In the genomic region with DNA sequence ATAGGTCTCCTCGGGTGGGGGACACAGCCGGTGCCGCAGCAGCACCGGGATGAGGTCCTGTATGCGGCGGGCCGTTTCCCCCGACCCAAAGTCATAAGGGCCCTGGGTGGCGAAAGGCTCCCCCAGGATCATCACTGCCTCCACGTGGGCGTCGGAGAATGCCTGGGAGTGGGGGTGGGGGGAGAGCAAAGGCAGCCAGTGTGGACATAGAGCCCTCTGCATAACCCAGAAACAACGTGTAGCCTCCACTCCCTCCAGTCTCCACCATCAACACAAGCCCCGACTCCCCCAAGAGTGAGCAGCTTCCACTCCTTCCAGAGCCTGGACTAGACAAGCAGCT, we compare ENCODE assay signal across 16 cellular contexts. TPM values are rescaled to one million over a fixed set of nuclear protein-coding genes. Genes with fewer than 3 reads are reported as not detected.
DNase-seq lines count a peak whose midpoint lies in the region; ATAC-seq and TF ChIP-seq lines count a peak whose summit lies in the region.
"Had no signal": no experiment of that assay in that cellular context is flagged by ENCODE, and none has a peak within 500 bp of the region (broad histone marks: within the 10 kb centered on the region; RNA-seq: fewer than 3 reads in every experiment).

No MANE protein-coding gene starts in this region.

- peaks cover 4 to 41% (median 27%) of the 10 kb centered on the region in 4 donors for H3K4me1 ChIP-seq in tibial artery

- no peak for ATAC-seq in activated CD8-positive, alpha-beta T cell treated with anti-CD3 and anti-CD28 coated beads for 36 hours
- ATAC-seq in activated CD8-positive, alpha-beta T cell treated with anti-CD3 and anti-CD28 coated beads, Interleukin-2, amount 10 ng/mL, durations not matched to agents 7 days and 5 days: no peak
- ATAC-seq in WTC11: no peak
- ATAC-seq: esophagus mucosa, left cardiac atrium, PC-3 had no signal

- H3K4me1 Mint-ChIP-seq in activated CD8-positive, alpha-beta T cell treated with anti-CD3 and anti-CD28 coated beads for 36 hours (ENCODE audit: low read depth): peaks cover 2% of the 10 kb centered on the region
- H3K4me1 Mint-ChIP-seq in activated CD8-positive, alpha-beta T cell treated with anti-CD3 and anti-CD28 coated beads, Interleukin-2, amount 10 ng/mL, durations not matched to agents 7 days and 5 days (ENCODE audit: low read depth): peaks cover 2% of the 10 kb centered on the region
- H3K4me1 Mint-ChIP-seq in WTC11: peaks cover 6% of the 10 kb centered on the region
- peaks cover 3 to 5% of the 10 kb centered on the region in 2 donors for H3K4me1 Mint-ChIP-seq in immature natural killer cell

- H3K36me3 ChIP-seq in tibial artery: peaks cover 0 to 49% (median 14%) of the 10 kb centered on the region in 3 donors

- TF ChIP-seq CTCF in activated CD8-positive, alpha-beta T cell treated with anti-CD3 and anti-CD28 coated beads for 36 hours (IDR thresholded peaks at IDR 0.05): no peak
- no peak for TF ChIP-seq CTCF in WTC11 (IDR thresholded peaks at IDR 0.05)
- TF ChIP-seq CTCF in tibial artery (IDR thresholded peaks at IDR 0.05): no peak

- intact Hi-C loops in activated CD8-positive, alpha-beta T cell treated with anti-CD3 and anti-CD28 coated beads for 36 hours (cut with micrococcal nuclease): no loop called here
- intact Hi-C loops in tibial artery (cut with DNase I; ENCODE audit: low total_unique reads): no loop called here

- POLR2A ChIA-PET in activated CD8-positive, alpha-beta T cell treated with anti-CD3 and anti-CD28 coated beads for 36 hours (lab: Charles Lee): interaction anchor here (0.8 to 2.0 kb wide), 3 partner anchors 10 to 710 kb away, joined by 3 to 9 read pairs (median 7); a partner anchor contains a TSS
- POLR2A ChIA-PET in activated CD8-positive, alpha-beta T cell treated with anti-CD3 and anti-CD28 coated beads, Interleukin-2, amount 10 ng/mL, durations not matched to agents 7 days and 5 days (lab: Charles Lee): interaction anchor here (0.6 kb wide), 1 partner anchor 18 kb away, joined by 4 read pairs; no protein-coding TSS in a partner anchor
- POLR2A ChIA-PET in WTC11 (lab: Charles Lee): interaction anchor here (1.1 to 1.9 kb wide), 2 partner anchors 10 to 28 kb away, joined by 3 to 8 read pairs; no protein-coding TSS in a partner anchor

- no peak for DNase-seq in activated CD8-positive, alpha-beta T cell treated with anti-CD3 and anti-CD28 coated beads for 36 hours
- no peak for DNase-seq in activated CD8-positive, alpha-beta T cell treated with anti-CD3 and anti-CD28 coated beads, Interleukin-2, amount 10 ng/mL, durations not matched to agents 7 days and 5 days
- DNase-seq in WTC11 (ENCODE audit: low spot score) (no peak), immature natural killer cell (no peak), tibial artery (no peak), NCI-H2227 (lab: John Stamatoyannopoulos, UW; ENCODE audit: unreplicated experiment) (no peak)
- DNase-seq in effector CD4-positive, alpha-beta T cell: no peak
- DNase-seq in activated effector memory CD4-positive, alpha-beta T cell treated with anti-CD3 and anti-CD28 coated beads, Interleukin-2, amount 50 U/mL, for 16 hours: no peak
- DNase-seq: ACHN, adrenal gland, HCEC 1CT, left cardiac atrium, NCI-H2029, PC-3, SK-N-SH had no signal

- no peak overlapping the region for H3K4me3 Mint-ChIP-seq in activated CD8-positive, alpha-beta T cell treated with anti-CD3 and anti-CD28 coated beads for 36 hours
- H3K4me3 Mint-ChIP-seq in activated CD8-positive, alpha-beta T cell treated with anti-CD3 and anti-CD28 coated beads, Interleukin-2, amount 10 ng/mL, durations not matched to agents 7 days and 5 days: no peak overlapping the region
- H3K4me3 Mint-ChIP-seq in WTC11 (0 out of 2 replicates have a peak overlapping the region, but pooled peaks have one; percentile 22), immature natural killer cell (peak overlapping the region in 3 of 5 donors; percentile 31 to 38 (median 38))

- no peak overlapping the region for H3K4me3 ChIP-seq in tibial artery
- H3K4me3 ChIP-seq: adrenal gland had no signal

- H3K36me3 Mint-ChIP-seq in activated CD8-positive, alpha-beta T cell treated with anti-CD3 and anti-CD28 coated beads for 36 hours (ENCODE audit: low read depth): no peaks in the 10 kb centered on the region
- no peaks in the 10 kb centered on the region for H3K36me3 Mint-ChIP-seq in activated CD8-positive, alpha-beta T cell treated with anti-CD3 and anti-CD28 coated beads, Interleukin-2, amount 10 ng/mL, durations not matched to agents 7 days and 5 days (ENCODE audit: low read depth)
- peaks cover 10% of the 10 kb centered on the region for H3K36me3 Mint-ChIP-seq in WTC11
- no peaks in the 10 kb centered on the region for H3K36me3 Mint-ChIP-seq in immature natural killer cell

- no peaks in the 10 kb centered on the region for H3K27me3 ChIP-seq in tibial artery
- H3K27me3 ChIP-seq: adrenal gland had no signal

- H3K27ac Mint-ChIP-seq in activated CD8-positive, alpha-beta T cell treated with anti-CD3 and anti-CD28 coated beads for 36 hours: peak overlapping the region; percentile 48
- no peak overlapping the region for H3K27ac Mint-ChIP-seq in activated CD8-positive, alpha-beta T cell treated with anti-CD3 and anti-CD28 coated beads, Interleukin-2, amount 10 ng/mL, durations not matched to agents 7 days and 5 days
- H3K27ac Mint-ChIP-seq in WTC11 (no peak overlapping the region), immature natural killer cell (peak overlapping the region in 4 of 6 donors; percentile 34 to 78 (median 53))

- no peaks in the 10 kb centered on the region for H3K9me3 ChIP-seq in tibial artery
- H3K9me3 ChIP-seq: adrenal gland, SK-N-SH had no signal

- peak overlapping the region; percentile 90 to 95 for H3K27ac ChIP-seq in tibial artery

- no peaks in the 10 kb centered on the region for H3K27me3 Mint-ChIP-seq in activated CD8-positive, alpha-beta T cell treated with anti-CD3 and anti-CD28 coated beads for 36 hours
- no peaks in the 10 kb centered on the region for H3K27me3 Mint-ChIP-seq in activated CD8-positive, alpha-beta T cell treated with anti-CD3 and anti-CD28 coated beads, Interleukin-2, amount 10 ng/mL, durations not matched to agents 7 days and 5 days (ENCODE audit: low read depth)
- no peaks in the 10 kb centered on the region for H3K27me3 Mint-ChIP-seq in WTC11 (ENCODE audit: low read depth)
- H3K27me3 Mint-ChIP-seq in immature natural killer cell (ENCODE audit: low read depth in 3 of 3): peaks cover 1 to 3% (median 3%) of the 10 kb centered on the region in 3 donors

- no peaks in the 10 kb centered on the region for H3K9me3 Mint-ChIP-seq in activated CD8-positive, alpha-beta T cell treated with anti-CD3 and anti-CD28 coated beads for 36 hours
- H3K9me3 Mint-ChIP-seq in activated CD8-positive, alpha-beta T cell treated with anti-CD3 and anti-CD28 coated beads, Interleukin-2, amount 10 ng/mL, durations not matched to agents 7 days and 5 days (ENCODE audit: insufficient read depth): no peaks in the 10 kb centered on the region
- H3K9me3 Mint-ChIP-seq in WTC11 (no peaks in the 10 kb centered on the region), immature natural killer cell (no peaks in the 10 kb centered on the region)

- CTCF ChIA-PET in activated CD8-positive, alpha-beta T cell treated with anti-CD3 and anti-CD28 coated beads for 36 hours (lab: Charles Lee): interaction anchor here (1.2 kb wide), 1 partner anchor 58 kb away, joined by 3 read pairs; a partner anchor contains a TSS
- CTCF ChIA-PET in activated CD8-positive, alpha-beta T cell treated with anti-CD3 and anti-CD28 coated beads, Interleukin-2, amount 10 ng/mL, durations not matched to agents 7 days and 5 days (lab: Charles Lee): no interaction called here
- CTCF ChIA-PET in WTC11 (lab: Charles Lee): interaction anchor here (1.4 to 4.2 kb wide), 3 partner anchors 10 to 29 kb away, joined by 5 to 41 read pairs (median 25); no protein-coding TSS in a partner anchor

TF ChIP-seq in WTC11, 78 proteins besides CTCF, POLR2A, EP300 and RAD21 (continues in another document):
- TF ChIP-seq TEAD1 (CRISPR knock-in tag; IDR thresholded peaks at IDR 0.05): no peak
- TF ChIP-seq GTF2I (CRISPR knock-in tag; conservative IDR thresholded peaks at IDR 0.05): no peak
- TF ChIP-seq NR3C1 (CRISPR knock-in tag; conservative IDR thresholded peaks at IDR 0.05; ENCODE audit: low read depth): no peak
- no peak for TF ChIP-seq ZNF416 (CRISPR knock-in tag; IDR thresholded peaks at IDR 0.05)

RNA-seq across cellular contexts. Expression of a gene that starts 1.7 kb away (rescaled TPM):
- total RNA-seq in activated CD8-positive, alpha-beta T cell treated with anti-CD3 and anti-CD28 coated beads for 36 hours: 10 to 100 TPM; 13.7 to 17.7 TPM
- total RNA-seq in activated CD8-positive, alpha-beta T cell treated with anti-CD3 and anti-CD28 coated beads, Interleukin-2, amount 10 ng/mL, durations not matched to agents 7 days and 5 days: 1 to 10 TPM; 5.1 to 6.0 TPM
- 30.3 to 38.6 TPM (median 34.9 TPM) in 3 replicates for total RNA-seq in WTC11 (2021)
- 1 to 10 TPM in 2 of 3 donors, not detected in 1; 1.3 to 1.7 TPM for polyA plus RNA-seq in immature natural killer cell

RNA-seq across cellular contexts. Expression of a gene that starts 24.5 kb away (rescaled TPM):
- total RNA-seq in activated CD8-positive, alpha-beta T cell treated with anti-CD3 and anti-CD28 coated beads for 36 hours: 10 to 100 TPM; 23.2 to 24.0 TPM
- 10 to 100 TPM; 21.5 to 27.2 TPM for total RNA-seq in activated CD8-positive, alpha-beta T cell treated with anti-CD3 and anti-CD28 coated beads, Interleukin-2, amount 10 ng/mL, durations not matched to agents 7 days and 5 days
- total RNA-seq in WTC11 (2021): 55.6 to 62.9 TPM (median 59.9 TPM) in 3 replicates
- polyA plus RNA-seq in immature natural killer cell: 10 to 100 TPM; 18.3 to 23.5 (median 20.8) TPM

RNA-seq across cellular contexts. Expression of a gene that starts 24.7 kb away (rescaled TPM):
- 1 to 10 TPM; 4.8 to 5.2 TPM for total RNA-seq in activated CD8-positive, alpha-beta T cell treated with anti-CD3 and anti-CD28 coated beads for 36 hours
- total RNA-seq in activated CD8-positive, alpha-beta T cell treated with anti-CD3 and anti-CD28 coated beads, Interleukin-2, amount 10 ng/mL, durations not matched to agents 7 days and 5 days: 1 to 10 TPM; 4.7 to 5.3 TPM
- 10.4 to 13.8 TPM (median 10.6 TPM) in 3 replicates for total RNA-seq in WTC11 (2021)
- 1 to 10 TPM; 3.8 to 8.1 (median 4.5) TPM for polyA plus RNA-seq in immature natural killer cell

RNA-seq across cellular contexts. Expression of a gene that starts 58.1 kb away (rescaled TPM):
- 10 to 100 TPM; 12.8 to 14.2 TPM for total RNA-seq in activated CD8-positive, alpha-beta T cell treated with anti-CD3 and anti-CD28 coated beads for 36 hours
- 10 to 100 TPM; 15.2 to 17.1 TPM for total RNA-seq in activated CD8-positive, alpha-beta T cell treated with anti-CD3 and anti-CD28 coated beads, Interleukin-2, amount 10 ng/mL, durations not matched to agents 7 days and 5 days
- total RNA-seq in WTC11 (2021): 29.6 to 42.4 TPM (median 40.2 TPM) in 3 replicates
- polyA plus RNA-seq in immature natural killer cell: 1 to 10 TPM in 2 of 3 donors, not detected in 1; 3.1 to 6.2 TPM

RNA-seq across cellular contexts. Expression of a gene that starts 58.8 kb away (rescaled TPM):
- total RNA-seq in activated CD8-positive, alpha-beta T cell treated with anti-CD3 and anti-CD28 coated beads for 36 hours: 100 to 1,000 TPM; 260 to 281 TPM
- 100 to 1,000 TPM; 175 to 183 TPM for total RNA-seq in activated CD8-positive, alpha-beta T cell treated with anti-CD3 and anti-CD28 coated beads, Interleukin-2, amount 10 ng/mL, durations not matched to agents 7 days and 5 days
- total RNA-seq in WTC11 (2021): 215 to 227 TPM (median 218 TPM) in 3 replicates
- 10 to 100 TPM; 28.9 to 78.7 (median 39.2) TPM for polyA plus RNA-seq in immature natural killer cell

Comparison
In these comparisons a context has a peak if more than half of its experiments do, and no peak if none do; other contexts are left out.
1. H3K27ac Mint-ChIP-seq: peak in activated CD8-positive, alpha-beta T cell treated with anti-CD3 and anti-CD28 coated beads for 36 hours (single experiment) and immature natural killer cell (4 of 6); none in activated CD8-positive, alpha-beta T cell treated with anti-CD3 and anti-CD28 coated beads, Interleukin-2, amount 10 ng/mL, durations not matched to agents 7 days and 5 days (single experiment) and WTC11 (single experiment).
2. H3K4me3 Mint-ChIP-seq: peak in WTC11 (single experiment) and immature natural killer cell (3 of 5); none in activated CD8-positive, alpha-beta T cell treated with anti-CD3 and anti-CD28 coated beads for 36 hours (single experiment) and activated CD8-positive, alpha-beta T cell treated with anti-CD3 and anti-CD28 coated beads, Interleukin-2, amount 10 ng/mL, durations not matched to agents 7 days and 5 days (single experiment).